ENCODE assay signal across 12 cellular contexts in genomic region chr3:146148468-146148931, GRCh38. TPM values are rescaled to one million over a fixed set of nuclear protein-coding genes. Genes with fewer than 3 reads are reported as not detected.
DNase-seq lines count a peak whose midpoint lies in the region; ATAC-seq and TF ChIP-seq lines count a peak whose summit lies in the region.
"Had no signal": no experiment of that assay in that cellular context is flagged by ENCODE, and none has a peak within 500 bp of the region (broad histone marks: within the 10 kb centered on the region; RNA-seq: fewer than 3 reads in every experiment).

No MANE protein-coding gene starts in this region.

- H3K79me2 ChIP-seq in hepatocyte: peaks cover 98% of the 10 kb centered on the region

- intact Hi-C loops in left ventricle myocardium inferior (cut with micrococcal nuclease) (no loop called here), cardiac septum (cut with DNase I) (no loop called here), ascending aorta (cut with DNase I) (no loop called here)
- intact Hi-C loops in activated CD4-positive, alpha-beta T cell treated with anti-CD3 and anti-CD28 coated beads, Interleukin-2, amount 10 ng/mL, durations not matched to agents 24 days and 14 days (cut with micrococcal nuclease): no loop called here

- H3K27me3 ChIP-seq in left ventricle myocardium inferior (ENCODE audit: low read depth) (no peaks in the 10 kb centered on the region), ascending aorta (no peaks in the 10 kb centered on the region), hepatocyte (no peaks in the 10 kb centered on the region)
- no peaks in the 10 kb centered on the region for H3K27me3 ChIP-seq in effector memory CD4-positive, alpha-beta T cell (replicated peaks; ENCODE audit: control insufficient read depth, insufficient read depth, low read length, poor library complexity, severe bottlenecking)

- no peak overlapping the region for H3K27ac ChIP-seq in left ventricle myocardium inferior (replicated peaks)
- H3K27ac ChIP-seq in ascending aorta: no peak overlapping the region
- H3K27ac ChIP-seq in hepatocyte: no peak overlapping the region
- H3K27ac ChIP-seq in effector memory CD4-positive, alpha-beta T cell (ENCODE audit: insufficient read depth, low read length, poor library complexity, severe bottlenecking): no peak overlapping the region

- no peaks in the 10 kb centered on the region for H3K9me3 ChIP-seq in left ventricle myocardium inferior (replicated peaks)
- no peaks in the 10 kb centered on the region for H3K9me3 ChIP-seq in ascending aorta
- no peaks in the 10 kb centered on the region for H3K9me3 ChIP-seq in hepatocyte (ENCODE audit: low read depth)
- H3K9me3 ChIP-seq in effector memory CD4-positive, alpha-beta T cell (ENCODE audit: control insufficient read depth, low read length): no peaks in the 10 kb centered on the region

- 70% methylated on average over 1 of the region's 1 CpG for WGBS in hepatocyte (ENCODE audit: low lambda C conversion rate, missing lambda C conversion rate)

- no peak overlapping the region for H3K4me2 ChIP-seq in hepatocyte

- no peak overlapping the region for H3K27ac Mint-ChIP-seq in effector memory CD8-positive, alpha-beta T cell
- no peak overlapping the region for H3K27ac Mint-ChIP-seq in activated CD4-positive, alpha-beta T cell treated with anti-CD3 and anti-CD28 coated beads, Interleukin-2, amount 10 ng/mL, durations not matched to agents 24 days and 14 days
- H3K27ac Mint-ChIP-seq: naive thymus-derived CD4-positive, alpha-beta T cell had no signal

- H3K9me3 Mint-ChIP-seq in effector memory CD8-positive, alpha-beta T cell: no peaks in the 10 kb centered on the region
- H3K9me3 Mint-ChIP-seq in activated CD4-positive, alpha-beta T cell treated with anti-CD3 and anti-CD28 coated beads, Interleukin-2, amount 10 ng/mL, durations not matched to agents 24 days and 14 days: no peaks in the 10 kb centered on the region

- H3K36me3 Mint-ChIP-seq in effector memory CD8-positive, alpha-beta T cell (ENCODE audit: insufficient read depth): no peaks in the 10 kb centered on the region
- H3K36me3 Mint-ChIP-seq in activated CD4-positive, alpha-beta T cell treated with anti-CD3 and anti-CD28 coated beads, Interleukin-2, amount 10 ng/mL, durations not matched to agents 24 days and 14 days (ENCODE audit: low read depth): no peaks in the 10 kb centered on the region
- H3K36me3 Mint-ChIP-seq: naive thymus-derived CD4-positive, alpha-beta T cell had no signal

- no peak for ATAC-seq in effector memory CD8-positive, alpha-beta T cell (replicated peaks)
- ATAC-seq: naive thymus-derived CD4-positive, alpha-beta T cell had no signal

- peaks cover 3% of the 10 kb centered on the region for H4K20me1 ChIP-seq in hepatocyte (ENCODE audit: insufficient read depth, poor library complexity, severe bottlenecking)

- H3K4me1 Mint-ChIP-seq in effector memory CD8-positive, alpha-beta T cell (ENCODE audit: low read depth in 2 of 2): no peaks in the 10 kb centered on the region
- no peaks in the 10 kb centered on the region for H3K4me1 Mint-ChIP-seq in activated CD4-positive, alpha-beta T cell treated with anti-CD3 and anti-CD28 coated beads, Interleukin-2, amount 10 ng/mL, durations not matched to agents 24 days and 14 days
- H3K4me1 Mint-ChIP-seq: naive thymus-derived CD4-positive, alpha-beta T cell had no signal

- no peak overlapping the region for H2AFZ ChIP-seq in hepatocyte

- H3K4me3 ChIP-seq in left ventricle myocardium inferior: no peak overlapping the region
- no peak overlapping the region for H3K4me3 ChIP-seq in ascending aorta
- no peak overlapping the region for H3K4me3 ChIP-seq in hepatocyte
- H3K4me3 ChIP-seq in effector memory CD4-positive, alpha-beta T cell (ENCODE audit: insufficient read depth, low read depth, low read length, poor library complexity, severe bottlenecking): no peak overlapping the region

- H3K27me3 Mint-ChIP-seq in effector memory CD8-positive, alpha-beta T cell: no peaks in the 10 kb centered on the region
- H3K27me3 Mint-ChIP-seq in activated CD4-positive, alpha-beta T cell treated with anti-CD3 and anti-CD28 coated beads, Interleukin-2, amount 10 ng/mL, durations not matched to agents 24 days and 14 days: peaks cover 6% of the 10 kb centered on the region

- DNase-seq in left ventricle myocardium inferior (no peak), cardiac septum (ENCODE audit: low spot score) (no peak), ascending aorta (ENCODE audit: low spot score in 2 of 2) (no peak), hepatocyte (ENCODE audit: low spot score) (no peak), COR-L47 (lab: John Stamatoyannopoulos, UW) (no peak)
- no peak for DNase-seq in effector memory CD8-positive, alpha-beta T cell
- DNase-seq in activated CD4-positive, alpha-beta T cell treated with anti-CD3 and anti-CD28 coated beads, Interleukin-2, amount 10 ng/mL, durations not matched to agents 24 days and 14 days: no peak
- DNase-seq in effector memory CD4-positive, alpha-beta T cell: no peak
- DNase-seq: activated CD4-positive, alpha-beta T cell treated with anti-CD3 and anti-CD28 coated beads for 4 hours; activated naive CD4-positive, alpha-beta T cell treated with Interleukin-2 at 50 U/mL for 16 hours; GOT3; naive thymus-derived CD4-positive, alpha-beta T cell had no signal

- H3K4me1 ChIP-seq in left ventricle myocardium inferior: peaks cover 59% of the 10 kb centered on the region
- H3K4me1 ChIP-seq in ascending aorta: peaks cover 7 to 47% of the 10 kb centered on the region in 2 donors
- peaks cover 7% of the 10 kb centered on the region for H3K4me1 ChIP-seq in hepatocyte (ENCODE audit: insufficient read depth)
- no peaks in the 10 kb centered on the region for H3K4me1 ChIP-seq in effector memory CD4-positive, alpha-beta T cell (ENCODE audit: control insufficient read depth, insufficient read depth, low read length, poor library complexity, severe bottlenecking)

- H3K9me2 ChIP-seq in hepatocyte (replicated peaks; ENCODE audit: insufficient read depth): no peaks in the 10 kb centered on the region

- H3K36me3 ChIP-seq in left ventricle myocardium inferior (peaks cover 6% of the 10 kb centered on the region), ascending aorta (peaks cover 0 to 4% of the 10 kb centered on the region in 2 donors), hepatocyte (replicated peaks; ENCODE audit: insufficient read depth, low read depth) (no peaks in the 10 kb centered on the region)
- no peaks in the 10 kb centered on the region for H3K36me3 ChIP-seq in effector memory CD4-positive, alpha-beta T cell (ENCODE audit: control insufficient read depth, insufficient read depth, low read length)

- TF ChIP-seq CTCF in left ventricle myocardium inferior (IDR thresholded peaks at IDR 0.05; ENCODE audit: borderline replicate concordance) (peak; percentile 6), ascending aorta (IDR thresholded peaks at IDR 0.05) (peak in 2 of 3 experiments; percentile 4 to 36), hepatocyte (IDR thresholded peaks at IDR 0.05; ENCODE audit: poor library complexity) (peak; percentile 33)

- no peak overlapping the region for H3K4me3 Mint-ChIP-seq in effector memory CD8-positive, alpha-beta T cell
- no peak overlapping the region for H3K4me3 Mint-ChIP-seq in activated CD4-positive, alpha-beta T cell treated with anti-CD3 and anti-CD28 coated beads, Interleukin-2, amount 10 ng/mL, durations not matched to agents 24 days and 14 days
- H3K4me3 Mint-ChIP-seq: naive thymus-derived CD4-positive, alpha-beta T cell had no signal

RNA-seq across cellular contexts. Expression of gene PLOD2, which starts 12.5 kb away (rescaled TPM):
- total RNA-seq in left ventricle myocardium inferior: 21.1 TPM
- total RNA-seq in cardiac septum: 27.3 TPM
- total RNA-seq in ascending aorta: 41.3 TPM
- total RNA-seq in hepatocyte: 148 and 155 TPM in 2 replicates
- polyA plus RNA-seq in hepatocyte: 93.8 and 97.3 TPM in 2 replicates
- 1.6 and 2.0 TPM in 2 replicates for total RNA-seq in activated CD4-positive, alpha-beta T cell treated with anti-CD3 and anti-CD28 coated beads, Interleukin-2, amount 10 ng/mL, durations not matched to agents 24 days and 14 days
- polyA plus RNA-seq: naive thymus-derived CD4-positive, alpha-beta T cell had no signal
